In genomic region chr1:203084588-203085527, GRCh38 we compare ENCODE assay signal across 9 cellular contexts. TPM values are rescaled to one million over a fixed set of nuclear protein-coding genes. Genes with fewer than 3 reads are reported as not detected.
DNase-seq lines count a peak whose midpoint lies in the region; ATAC-seq and TF ChIP-seq lines count a peak whose summit lies in the region.
"Had no signal": no experiment of that assay in that cellular context is flagged by ENCODE, and none has a peak within 500 bp of the region (broad histone marks: within the 10 kb centered on the region; RNA-seq: fewer than 3 reads in every experiment).

No MANE protein-coding gene starts in this region.

- H3K27ac Mint-ChIP-seq in natural killer cell treated with Interleukin-12 subunit alpha and Interleukin-12 subunit beta and Interleukin-15 and Interleukin-18, amount 100 ng/mL, for 72 hours, result no peak overlapping the region
- H3K27ac Mint-ChIP-seq in natural killer cell, result no peak overlapping the region
- no peak overlapping the region for H3K27ac Mint-ChIP-seq in type B pancreatic cell

- H3K4me3 ChIP-seq in foreskin fibroblast (ENCODE audit: low read depth in 1 of 2, low read length in 2 of 2) (no peak overlapping the region), left lung (no peak overlapping the region)

- peaks cover 15 to 20% of the 10 kb centered on the region in 2 donors for H3K27me3 Mint-ChIP-seq in natural killer cell treated with Interleukin-12 subunit alpha and Interleukin-12 subunit beta and Interleukin-15 and Interleukin-18, amount 100 ng/mL, for 72 hours
- H3K27me3 Mint-ChIP-seq in natural killer cell (ENCODE audit: low read depth in 2 of 2) (peaks cover 11 to 13% of the 10 kb centered on the region in 2 donors), type B pancreatic cell (peaks cover 37% of the 10 kb centered on the region)

- intact Hi-C loops in natural killer cell (cut with micrococcal nuclease) (no loop called here), left lung (cut with DNase I) (no loop called here)

- H3K36me3 ChIP-seq in left lung, result no peaks in the 10 kb centered on the region

- H3K27me3 ChIP-seq in left lung, result no peaks in the 10 kb centered on the region

- no peak overlapping the region for H3K27ac ChIP-seq in left lung

- TF ChIP-seq CTCF in natural killer cell (IDR thresholded peaks at IDR 0.05) (no peak), foreskin fibroblast (IDR thresholded peaks at IDR 0.05; ENCODE audit: low read depth, low read length) (peak; percentile 28), type B pancreatic cell (conservative IDR thresholded peaks at IDR 0.05) (peak; percentile 52), left lung (IDR thresholded peaks at IDR 0.05) (peak in 1 of 2 donors; percentile 47)

- H3K4me1 Mint-ChIP-seq in natural killer cell treated with Interleukin-12 subunit alpha and Interleukin-12 subunit beta and Interleukin-15 and Interleukin-18, amount 100 ng/mL, for 72 hours (ENCODE audit: low read depth in 2 of 2), result peaks cover 0 to 3% of the 10 kb centered on the region in 2 donors
- no peaks in the 10 kb centered on the region for H3K4me1 Mint-ChIP-seq in natural killer cell
- peaks cover 26% of the 10 kb centered on the region for H3K4me1 Mint-ChIP-seq in type B pancreatic cell (ENCODE audit: unreplicated experiment)

- H3K4me3 Mint-ChIP-seq in natural killer cell treated with Interleukin-12 subunit alpha and Interleukin-12 subunit beta and Interleukin-15 and Interleukin-18, amount 100 ng/mL, for 72 hours, result no peak overlapping the region
- H3K4me3 Mint-ChIP-seq in natural killer cell, result no peak overlapping the region
- no peak overlapping the region for H3K4me3 Mint-ChIP-seq in type B pancreatic cell

- no peaks in the 10 kb centered on the region for H3K9me3 Mint-ChIP-seq in natural killer cell treated with Interleukin-12 subunit alpha and Interleukin-12 subunit beta and Interleukin-15 and Interleukin-18, amount 100 ng/mL, for 72 hours
- H3K9me3 Mint-ChIP-seq in natural killer cell (no peaks in the 10 kb centered on the region), type B pancreatic cell (no peaks in the 10 kb centered on the region)

- ATAC-seq in natural killer cell treated with Interleukin-12 subunit alpha and Interleukin-12 subunit beta and Interleukin-15 and Interleukin-18, amount 100 ng/mL, for 72 hours, result peak in 1 of 2 donors; percentile 24
- ATAC-seq in natural killer cell, result no peak
- no peak for ATAC-seq in HG02642 (IDR thresholded peaks at IDR 0.05; ENCODE audit: poor library complexity, unreplicated experiment)
- no peak for ATAC-seq in left lung

- no peaks in the 10 kb centered on the region for H3K9me3 ChIP-seq in left lung

- peak; percentile 60 for DNase-seq in natural killer cell treated with Interleukin-12 subunit alpha and Interleukin-12 subunit beta and Interleukin-15 and Interleukin-18, amount 100 ng/mL, for 72 hours (ENCODE audit: low spot score)
- DNase-seq in natural killer cell, result no peak
- DNase-seq in SK-MEL-5 (ENCODE audit: low read depth, low spot score), result peak; percentile 64
- DNase-seq in foreskin fibroblast, result no peak
- peak; percentile 62 for DNase-seq in type B pancreatic cell (ENCODE audit: extremely low spot score, unreplicated experiment)
- no peak for DNase-seq in G401 (ENCODE audit: low spot score)
- DNase-seq in left lung, result no peak

- H3K36me3 Mint-ChIP-seq in natural killer cell treated with Interleukin-12 subunit alpha and Interleukin-12 subunit beta and Interleukin-15 and Interleukin-18, amount 100 ng/mL, for 72 hours, result no peaks in the 10 kb centered on the region
- H3K36me3 Mint-ChIP-seq in natural killer cell, result no peaks in the 10 kb centered on the region
- no peaks in the 10 kb centered on the region for H3K36me3 Mint-ChIP-seq in type B pancreatic cell

- no peaks in the 10 kb centered on the region for H3K4me1 ChIP-seq in left lung

- in situ Hi-C loops in SK-MEL-5 (cut with HindIII; ENCODE audit: low pct_unique_long_range_greater_than_20kb, low sequenced_read_pairs), result no loop called here
- in situ Hi-C loops in G401 (cut with HindIII; ENCODE audit: low sequenced_read_pairs), result no loop called here

RNA-seq across cellular contexts. Expression of gene MYOG, which starts 1.0 kb away (rescaled TPM):
- total RNA-seq in natural killer cell treated with Interleukin-12 subunit alpha and Interleukin-12 subunit beta and Interleukin-15 and Interleukin-18, amount 100 ng/mL, for 72 hours, result not detected
- total RNA-seq in natural killer cell, result not detected
- total RNA-seq in SK-MEL-5 (2014; rRNA removed; shearing (Covaris generic)), result not detected in 2 replicates
- not detected in 2 replicates for polyA plus RNA-seq in SK-MEL-5 (2015; cell fraction: cytosol; rRNA removed)
- not detected in 2 replicates for polyA plus RNA-seq in SK-MEL-5 (2015; cell fraction: nucleus; rRNA removed)
- 2.1 TPM in 1 of 2 replicates, not detected in the other for total RNA-seq in type B pancreatic cell (ENCODE audit: low replicate concordance)
- not detected in 2 replicates for total RNA-seq in G401 (2014; rRNA removed; shearing (Covaris generic))
- total RNA-seq in left lung, result not detected
- total RNA-seq: M059J had no signal

RNA-seq across cellular contexts. Expression of gene ADORA1, which starts 42.7 kb away (rescaled TPM):
- not detected for total RNA-seq in natural killer cell treated with Interleukin-12 subunit alpha and Interleukin-12 subunit beta and Interleukin-15 and Interleukin-18, amount 100 ng/mL, for 72 hours
- total RNA-seq in natural killer cell, result not detected
- 0.92 TPM in 1 of 2 replicates, not detected in the other for total RNA-seq in SK-MEL-5 (2014; rRNA removed; shearing (Covaris generic))
- 0.44 and 2.4 TPM in 2 replicates for polyA plus RNA-seq in SK-MEL-5 (2015; cell fraction: cytosol; rRNA removed)
- 0.38 TPM in 1 of 2 replicates, not detected in the other for polyA plus RNA-seq in SK-MEL-5 (2015; cell fraction: nucleus; rRNA removed)
- 0.40 and 2.7 TPM in 2 replicates for total RNA-seq in type B pancreatic cell (ENCODE audit: low replicate concordance)
- total RNA-seq in G401 (2014; rRNA removed; shearing (Covaris generic)), result 8.4 and 13.2 TPM in 2 replicates
- total RNA-seq in left lung, result 1 to 10 TPM; 1.6 to 5.5 TPM

RNA-seq across cellular contexts. Expression of gene PPFIA4, which starts 58.6 kb away (rescaled TPM):
- 10 to 100 TPM; 19.6 to 44.7 TPM for total RNA-seq in natural killer cell treated with Interleukin-12 subunit alpha and Interleukin-12 subunit beta and Interleukin-15 and Interleukin-18, amount 100 ng/mL, for 72 hours
- total RNA-seq in natural killer cell, result under 1 TPM; 0.18 to 0.88 (median 0.33) TPM
- total RNA-seq in SK-MEL-5 (2014; rRNA removed; shearing (Covaris generic)), result 4.5 and 4.8 TPM in 2 replicates
- 0.90 and 1.4 TPM in 2 replicates for polyA plus RNA-seq in SK-MEL-5 (2015; cell fraction: cytosol; rRNA removed)
- 29.8 and 30.8 TPM in 2 replicates for polyA plus RNA-seq in SK-MEL-5 (2015; cell fraction: nucleus; rRNA removed)
- total RNA-seq in type B pancreatic cell (ENCODE audit: low replicate concordance), result 0.71 and 4.9 TPM in 2 replicates
- 2.1 and 3.4 TPM in 2 replicates for total RNA-seq in G401 (2014; rRNA removed; shearing (Covaris generic))
- total RNA-seq in left lung, result 1 to 10 TPM; 1.3 to 2.1 TPM

Comparison
In these comparisons a context has a peak if more than half of its experiments do, and no peak if none do; other contexts are left out.
1. DNase-seq: peak in natural killer cell treated with Interleukin-12 subunit alpha and Interleukin-12 subunit beta and Interleukin-15 and Interleukin-18, amount 100 ng/mL, for 72 hours (single experiment), SK-MEL-5 (single experiment) and type B pancreatic cell (single experiment); none in natural killer cell (single experiment), foreskin fibroblast (0 of 2), G401 (single experiment) and left lung (0 of 2).